In the genomic region with DNA sequence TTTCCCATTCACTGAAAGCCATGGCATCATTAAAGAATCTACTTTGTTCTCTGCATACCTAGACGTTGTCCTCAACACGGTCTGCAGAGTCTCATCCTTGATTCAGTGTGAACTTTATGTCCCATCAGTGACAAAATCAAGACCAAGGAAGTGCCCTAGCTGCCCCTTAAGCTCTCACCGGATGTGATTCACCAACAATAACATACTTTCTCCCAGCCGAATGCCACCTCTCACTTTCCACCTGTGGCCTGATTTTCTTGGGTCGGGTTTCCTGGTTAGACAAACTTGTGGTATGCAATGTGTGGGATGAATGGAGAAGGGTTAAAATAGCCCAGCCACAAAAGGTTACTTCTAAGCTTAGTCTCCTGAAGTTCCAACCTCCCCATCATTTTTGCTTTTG, we compare ENCODE assay signal across 19 cellular contexts.
DNase-seq lines count a peak whose midpoint lies in the region; ATAC-seq, FAIRE-seq and TF ChIP-seq lines count a peak whose summit lies in the region.
"Had no signal": no experiment of that assay in that cellular context is flagged by ENCODE, and none has a peak within 500 bp of the region (broad histone marks: within the 10 kb centered on the region; RNA-seq: fewer than 3 reads in every experiment).

No MANE protein-coding gene starts in this region.

- no peak for TF ChIP-seq CTCF in pancreas (IDR thresholded peaks at IDR 0.05)

- FAIRE-seq in pancreas (lab: Jason Lieb, UNC): no peak
- FAIRE-seq: kidney had no signal

- no peak overlapping the region for H3K4me2 ChIP-seq in neuronal stem cell (ENCODE audit: insufficient read depth, low read length, poor library complexity, severe bottlenecking)

- no CpG with 5 or more reads among the region's 5 CpGs for WGBS in neuronal stem cell (ENCODE audit: extremely low coverage in 2 of 2, insufficient read length in 2 of 2, insufficient replicate concordance in 1 of 2), 2 donors
- WGBS in pancreas, 2 donors: 55 to 67% methylated on average over 5 of the region's 5 CpGs

- H3K4ac ChIP-seq in neuronal stem cell (ENCODE audit: low read length): no peak overlapping the region

- no peaks in the 10 kb centered on the region for H3K9me3 ChIP-seq in neuronal stem cell (replicated peaks in 1 of 2; ENCODE audit: control insufficient read depth in 2 of 2, insufficient read depth in 1 of 2, low read depth in 1 of 2, low read length in 2 of 2)
- H3K9me3 ChIP-seq in pancreas: no peaks in the 10 kb centered on the region
- H3K9me3 ChIP-seq: colonic mucosa had no signal

- peak; percentile 82 for DNase-seq in Caki2 (ENCODE audit: low read depth)
- peak; percentile 79 for DNase-seq in HT-29 (ENCODE audit: low spot score)
- DNase-seq in kidney glomerular epithelial cell (lab: John Stamatoyannopoulos, UW): peak; percentile 65
- DNase-seq in neuronal stem cell (ENCODE audit: low spot score): no peak
- DNase-seq in pancreas: no peak
- DNase-seq: activated naive CD4-positive, alpha-beta T cell treated with anti-CD3 and anti-CD28 coated beads, Interleukin-2, amount 50 U/mL, for 16 hours; activated T-cell treated with anti-CD3 and anti-CD28 coated beads, Interleukin-2, amount 50 U/mL, for 48 hours; C1 segment of cervical spinal cord; colonic mucosa; DMS153; NCI-H1417; NCI-H2171; NCI-H82; T1000 had no signal

- no peak overlapping the region for H3K27ac ChIP-seq in neuronal stem cell (replicated peaks; ENCODE audit: low read length)
- no peak overlapping the region for H3K27ac ChIP-seq in pancreas
- H3K27ac ChIP-seq: colonic mucosa had no signal

- H3K4me1 ChIP-seq in neuronal stem cell (ENCODE audit: control insufficient read depth in 2 of 2, insufficient read depth in 1 of 2, low read depth in 1 of 2, low read length in 2 of 2): no peaks in the 10 kb centered on the region
- no peaks in the 10 kb centered on the region for H3K4me1 ChIP-seq in pancreas
- H3K4me1 ChIP-seq: colonic mucosa had no signal

- H3K4me3 ChIP-seq in neuronal stem cell (ENCODE audit: low read length in 2 of 2) (no peak overlapping the region), pancreas (no peak overlapping the region)
- H3K4me3 ChIP-seq: colonic mucosa had no signal

- ATAC-seq in SK-N-SH treated with all-trans-retinoic acid at 6 μM for 48 hours (peak; percentile 63), HG03432 (IDR thresholded peaks at IDR 0.05; ENCODE audit: unreplicated experiment) (no peak), pancreas (no peak), HG03108 (IDR thresholded peaks at IDR 0.05; ENCODE audit: unreplicated experiment) (no peak)
- ATAC-seq: activated CD4-positive, CD25-positive, alpha-beta regulatory T cell treated with anti-CD3 and anti-CD28 coated beads, Interleukin-2, amount 50 U/mL, for 24 hours had no signal

- H3K79me1 ChIP-seq in neuronal stem cell (ENCODE audit: low read depth, low read length): no peaks in the 10 kb centered on the region

- no peak overlapping the region for H2BK12ac ChIP-seq in neuronal stem cell (ENCODE audit: low read length)

- no peak overlapping the region for H2AK5ac ChIP-seq in neuronal stem cell (ENCODE audit: low read depth, low read length)

- no peak overlapping the region for H3K14ac ChIP-seq in neuronal stem cell (ENCODE audit: low read length)

- no peak overlapping the region for H4K91ac ChIP-seq in neuronal stem cell (ENCODE audit: low read depth, low read length, poor library complexity)

- H3K23ac ChIP-seq in neuronal stem cell (ENCODE audit: low read depth, low read length, poor library complexity): no peak overlapping the region

- no peak overlapping the region for H3K9ac ChIP-seq in neuronal stem cell (ENCODE audit: low read depth, low read length, poor library complexity)

- intact Hi-C loops in pancreas (cut with DNase I): no loop called here

- no peaks in the 10 kb centered on the region for H3K36me3 ChIP-seq in neuronal stem cell (replicated peaks in 1 of 2; ENCODE audit: control insufficient read depth in 2 of 2, insufficient read depth in 2 of 2, low read length in 2 of 2)
- no peaks in the 10 kb centered on the region for H3K36me3 ChIP-seq in pancreas
- H3K36me3 ChIP-seq: colonic mucosa had no signal

- in situ Hi-C loops in Caki2 (cut with HindIII; ENCODE audit: low pct_unique_long_range_greater_than_20kb, low sequenced_read_pairs): no loop called here

- H4K8ac ChIP-seq in neuronal stem cell (ENCODE audit: low read depth, low read length): no peak overlapping the region

- H3K27me3 ChIP-seq in neuronal stem cell (ENCODE audit: control insufficient read depth in 3 of 3, insufficient read depth in 3 of 3, low read depth in 1 of 3, low read length in 3 of 3) (no peaks in the 10 kb centered on the region), pancreas (no peaks in the 10 kb centered on the region)
- H3K27me3 ChIP-seq: colonic mucosa had no signal

- no peak overlapping the region for H2BK120ac ChIP-seq in neuronal stem cell (ENCODE audit: low read depth, low read length)

- no peak overlapping the region for H3K18ac ChIP-seq in neuronal stem cell (ENCODE audit: low read length)

- no peak overlapping the region for H2BK15ac ChIP-seq in neuronal stem cell (ENCODE audit: low read length)

- H2AFZ ChIP-seq in neuronal stem cell (ENCODE audit: low read length): no peak overlapping the region

- H2BK5ac ChIP-seq in neuronal stem cell (ENCODE audit: low read length): no peak overlapping the region

TF ChIP-seq in SK-N-SH treated with all-trans-retinoic acid at 6 μM for 48 hours, 23 proteins besides CTCF, POLR2A, EP300 and RAD21 (continues in another document):
- no peak for TF ChIP-seq ZNF70 (CRISPR knock-in tag; IDR thresholded peaks at IDR 0.05)
- no peak for TF ChIP-seq ISL1 (CRISPR knock-in tag; IDR thresholded peaks at IDR 0.05)
- TF ChIP-seq, protein P1, sequence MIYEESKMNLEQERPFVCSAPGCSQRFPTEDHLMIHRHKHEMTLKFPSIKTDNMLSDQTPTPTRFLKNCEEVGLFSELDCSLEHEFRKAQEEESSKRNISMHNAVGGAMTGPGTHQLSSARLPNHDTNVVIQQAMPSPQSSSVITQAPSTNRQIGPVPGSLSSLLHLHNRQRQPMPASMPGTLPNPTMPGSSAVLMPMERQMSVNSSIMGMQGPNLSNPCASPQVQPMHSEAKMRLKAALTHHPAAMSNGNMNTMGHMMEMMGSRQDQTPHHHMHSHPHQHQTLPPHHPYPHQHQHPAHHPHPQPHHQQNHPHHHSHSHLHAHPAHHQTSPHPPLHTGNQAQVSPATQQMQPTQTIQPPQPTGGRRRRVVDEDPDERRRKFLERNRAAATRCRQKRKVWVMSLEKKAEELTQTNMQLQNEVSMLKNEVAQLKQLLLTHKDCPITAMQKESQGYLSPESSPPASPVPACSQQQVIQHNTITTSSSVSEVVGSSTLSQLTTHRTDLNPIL (CRISPR knock-in tag; IDR thresholded peaks at IDR 0.05; ENCODE audit: low read depth): no peak
- no peak for TF ChIP-seq ESRRG (CRISPR knock-in tag; IDR thresholded peaks at IDR 0.05)
- TF ChIP-seq ARNTL (CRISPR knock-in tag; IDR thresholded peaks at IDR 0.05; ENCODE audit: borderline replicate concordance, low read depth): no peak
- TF ChIP-seq, protein P2, sequence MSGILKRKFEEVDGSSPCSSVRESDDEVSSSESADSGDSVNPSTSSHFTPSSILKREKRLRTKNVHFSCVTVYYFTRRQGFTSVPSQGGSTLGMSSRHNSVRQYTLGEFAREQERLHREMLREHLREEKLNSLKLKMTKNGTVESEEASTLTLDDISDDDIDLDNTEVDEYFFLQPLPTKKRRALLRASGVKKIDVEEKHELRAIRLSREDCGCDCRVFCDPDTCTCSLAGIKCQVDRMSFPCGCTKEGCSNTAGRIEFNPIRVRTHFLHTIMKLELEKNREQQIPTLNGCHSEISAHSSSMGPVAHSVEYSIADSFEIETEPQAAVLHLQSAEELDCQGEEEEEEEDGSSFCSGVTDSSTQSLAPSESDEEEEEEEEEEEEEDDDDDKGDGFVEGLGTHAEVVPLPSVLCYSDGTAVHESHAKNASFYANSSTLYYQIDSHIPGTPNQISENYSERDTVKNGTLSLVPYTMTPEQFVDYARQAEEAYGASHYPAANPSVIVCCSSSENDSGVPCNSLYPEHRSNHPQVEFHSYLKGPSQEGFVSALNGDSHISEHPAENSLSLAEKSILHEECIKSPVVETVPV (CRISPR knock-in tag; IDR thresholded peaks at IDR 0.05): no peak
- no peak for TF ChIP-seq PPARA (CRISPR knock-in tag; IDR thresholded peaks at IDR 0.05; ENCODE audit: borderline replicate concordance)
- no peak for TF ChIP-seq TCF4 (CRISPR knock-in tag; IDR thresholded peaks at IDR 0.05; ENCODE audit: borderline replicate concordance)
- no peak for TF ChIP-seq BACH2 (CRISPR knock-in tag; IDR thresholded peaks at IDR 0.05; ENCODE audit: borderline replicate concordance)
- TF ChIP-seq TOX (CRISPR knock-in tag; IDR thresholded peaks at IDR 0.05; ENCODE audit: borderline replicate concordance): no peak
- TF ChIP-seq OSR1 (CRISPR knock-in tag; IDR thresholded peaks at IDR 0.05): no peak
- no peak for TF ChIP-seq ZNF8 (CRISPR knock-in tag; IDR thresholded peaks at IDR 0.05)
- TF ChIP-seq, protein P3, sequence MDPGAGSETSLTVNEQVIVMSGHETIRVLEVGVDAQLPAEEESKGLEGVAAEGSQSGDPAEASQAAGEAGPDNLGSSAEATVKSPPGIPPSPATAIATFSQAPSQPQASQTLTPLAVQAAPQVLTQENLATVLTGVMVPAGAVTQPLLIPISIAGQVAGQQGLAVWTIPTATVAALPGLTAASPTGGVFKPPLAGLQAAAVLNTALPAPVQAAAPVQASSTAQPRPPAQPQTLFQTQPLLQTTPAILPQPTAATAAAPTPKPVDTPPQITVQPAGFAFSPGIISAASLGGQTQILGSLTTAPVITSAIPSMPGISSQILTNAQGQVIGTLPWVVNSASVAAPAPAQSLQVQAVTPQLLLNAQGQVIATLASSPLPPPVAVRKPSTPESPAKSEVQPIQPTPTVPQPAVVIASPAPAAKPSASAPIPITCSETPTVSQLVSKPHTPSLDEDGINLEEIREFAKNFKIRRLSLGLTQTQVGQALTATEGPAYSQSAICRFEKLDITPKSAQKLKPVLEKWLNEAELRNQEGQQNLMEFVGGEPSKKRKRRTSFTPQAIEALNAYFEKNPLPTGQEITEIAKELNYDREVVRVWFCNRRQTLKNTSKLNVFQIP (CRISPR knock-in tag; IDR thresholded peaks at IDR 0.05; ENCODE audit: borderline replicate concordance, low read depth): no peak

Comparison
In these comparisons a context has a peak if more than half of its experiments do, and no peak if none do; other contexts are left out.
1. DNase-seq: peak in Caki2 (single experiment), HT-29 (single experiment) and kidney glomerular epithelial cell (single experiment); none in neuronal stem cell (single experiment) and pancreas (0 of 6).